8 cellular contexts compared by ENCODE assay signal in genomic region chr9:34125681-34126206, GRCh38. TPM values are rescaled to one million over a fixed set of nuclear protein-coding genes. Genes with fewer than 3 reads are reported as not detected.
DNase-seq lines count a peak whose midpoint lies in the region; ATAC-seq and TF ChIP-seq lines count a peak whose summit lies in the region.

No MANE protein-coding gene starts in this region.

- no peaks in the 10 kb centered on the region for H3K9me3 ChIP-seq in T-helper 17 cell (ENCODE audit: control insufficient read depth, low read length, poor library complexity, severe bottlenecking)

- TF ChIP-seq POLR2A in GM18505 (IDR thresholded peaks at IDR 0.05; ENCODE audit: borderline replicate concordance, extremely low read depth, insufficient read depth, insufficient read length): no peak

- H3K4me3 Mint-ChIP-seq in T-helper 17 cell (peak overlapping the region; percentile 98), neural crest cell (peak overlapping the region; percentile 99)

- POLR2A ChIA-PET in AG04449 (lab: Yijun Ruan, JAX): interaction anchor here (0.8 kb wide), 1 partner anchor 128 kb away, joined by 4 read pairs; no protein-coding TSS in a partner anchor

- H3K27me3 Mint-ChIP-seq in T-helper 17 cell (no peaks in the 10 kb centered on the region), neural crest cell (ENCODE audit: low read depth) (no peaks in the 10 kb centered on the region)

- TF ChIP-seq CTCF in AG04449 (IDR thresholded peaks at IDR 0.05; ENCODE audit: insufficient read depth, low read length, missing control alignments) (peak; percentile 8), GM20000 (IDR thresholded peaks at IDR 0.05; ENCODE audit: extremely low read depth, missing control alignments) (no peak), neural crest cell (conservative IDR thresholded peaks at IDR 0.05) (no peak)

- peak overlapping the region; percentile 95 for H3K27ac Mint-ChIP-seq in T-helper 17 cell
- peak overlapping the region; percentile 96 for H3K27ac Mint-ChIP-seq in neural crest cell (ENCODE audit: unreplicated experiment)

- ATAC-seq in T-helper 17 cell (no peak), esophagus mucosa (peak; percentile 43), GM18505 (IDR thresholded peaks at IDR 0.05; ENCODE audit: unreplicated experiment) (no peak), HG03039 (IDR thresholded peaks at IDR 0.05; ENCODE audit: unreplicated experiment) (no peak)

- peaks cover 50% of the 10 kb centered on the region for H3K4me1 Mint-ChIP-seq in T-helper 17 cell
- peaks cover 47% of the 10 kb centered on the region for H3K4me1 Mint-ChIP-seq in neural crest cell

- peaks cover 6% of the 10 kb centered on the region for H3K36me3 Mint-ChIP-seq in T-helper 17 cell (ENCODE audit: low read depth)
- peaks cover 11% of the 10 kb centered on the region for H3K36me3 Mint-ChIP-seq in neural crest cell (ENCODE audit: low read depth)

- H3K4me3 ChIP-seq in AG04449 (ENCODE audit: low read depth, low read length): peak overlapping the region; percentile 95

- H3K9me3 Mint-ChIP-seq in neural crest cell: no peaks in the 10 kb centered on the region

- DNase-seq in AG04449 (ENCODE audit: low read depth, low spot score) (no peak), GM20000 (ENCODE audit: low spot score) (peak; percentile 29), T-helper 17 cell (no peak), neural crest cell (ENCODE audit: low read depth, low spot score) (no peak), A172 (ENCODE audit: low spot score) (no peak)

- CTCF ChIA-PET in AG04449 (lab: Yijun Ruan, JAX): interaction anchor here (7.9 kb wide), 1 partner anchor 127 kb away, joined by 63 read pairs; no protein-coding TSS in a partner anchor

RNA-seq across cellular contexts. Expression of gene DCAF12, which starts 0.8 kb away (rescaled TPM):
- total RNA-seq in T-helper 17 cell: 10 to 100 TPM; 14.8 TPM
- total RNA-seq in esophagus mucosa: 39.5 TPM
- 52.6 and 54.1 TPM in 2 replicates for total RNA-seq in neural crest cell
- total RNA-seq in A172 (2014; rRNA removed; shearing (Covaris generic)): 18.4 and 23.0 TPM in 2 replicates

RNA-seq across cellular contexts. Expression of gene UBAP1, which starts 53.1 kb away (rescaled TPM):
- total RNA-seq in T-helper 17 cell (10 to 100 TPM; 63.3 to 68.2 TPM), esophagus mucosa (63.9 TPM), neural crest cell (35.6 and 35.8 TPM in 2 replicates)
- 40.0 and 46.1 TPM in 2 replicates for total RNA-seq in A172 (2014; rRNA removed; shearing (Covaris generic))
